Comparison of ENCODE assay signal across 22 cellular contexts in the genomic region with DNA sequence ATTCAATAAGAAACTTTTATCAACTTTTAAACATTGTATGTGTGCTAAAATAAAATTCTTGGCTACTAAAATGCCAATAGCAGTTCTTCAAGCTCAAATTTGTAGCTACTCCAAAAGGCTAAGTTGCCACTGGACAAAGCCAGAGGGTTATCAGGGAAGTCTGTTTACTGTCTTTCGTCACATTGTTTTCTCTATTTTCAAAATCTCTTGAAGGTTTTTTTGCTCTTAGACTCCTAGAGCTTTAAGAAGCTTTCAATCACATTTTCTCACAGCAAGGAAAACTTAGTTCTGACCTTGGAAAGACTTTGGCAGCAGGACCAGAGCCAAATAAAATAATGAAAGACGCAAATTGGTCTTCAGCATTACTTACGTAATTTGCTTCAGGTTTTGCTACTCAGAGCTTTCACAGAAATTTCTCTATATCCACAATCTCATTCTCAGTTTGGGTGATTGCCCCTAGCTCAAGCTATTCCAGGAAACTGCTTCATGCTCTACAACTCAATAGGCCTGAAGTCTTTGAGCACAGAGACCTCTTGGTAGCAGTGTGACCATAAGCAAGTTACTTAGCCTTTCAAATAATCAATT.
DNase-seq lines count a peak whose midpoint lies in the region; ATAC-seq, FAIRE-seq and TF ChIP-seq lines count a peak whose summit lies in the region.
"Had no signal": no experiment of that assay in that cellular context is flagged by ENCODE, and none has a peak within 500 bp of the region (broad histone marks: within the 10 kb centered on the region; RNA-seq: fewer than 3 reads in every experiment).

No MANE protein-coding gene starts in this region.

- DNase-seq in Right ventricle myocardium inferior (ENCODE audit: missing footprints): no peak
- no peak for DNase-seq in cardiac septum (ENCODE audit: low spot score)
- peak; percentile 1 for DNase-seq in brain microvascular endothelial cell
- DNase-seq in pancreas: no peak
- DNase-seq in aorta: no peak
- no peak for DNase-seq in effector CD4-positive, alpha-beta T cell
- no peak for DNase-seq in GF-D8 (lab: John Stamatoyannopoulos, UW)
- DNase-seq: 8988T, ACHN, Calu3, DND-41, NCI-H1092, NCI-H1436 treated with DMSO at 0.1 percent for 48 hours, NCI-H187 treated with DMSO at 0.1 percent for 48 hours, NCI-H2171 treated with DMSO at 0.1 percent for 48 hours, NCI-H345, NCI-H524, NCI-H748 treated with DMSO at 0.1 percent for 48 hours had no signal

- H3K36me3 ChIP-seq in brain microvascular endothelial cell (replicated peaks): no peaks in the 10 kb centered on the region
- no peaks in the 10 kb centered on the region for H3K36me3 ChIP-seq in pancreas
- no peaks in the 10 kb centered on the region for H3K36me3 ChIP-seq in aorta (ENCODE audit: control insufficient read depth in 1 of 2, insufficient read depth in 2 of 2, low read length in 1 of 2)
- H3K36me3 ChIP-seq: SJSA1 had no signal

- TF ChIP-seq CTCF in brain microvascular endothelial cell (IDR thresholded peaks at IDR 0.05; ENCODE audit: low read depth, low read length, missing control alignments): no peak
- no peak for TF ChIP-seq CTCF in pancreas (IDR thresholded peaks at IDR 0.05)

- H3K4me3 ChIP-seq in brain microvascular endothelial cell (ENCODE audit: low read depth, low read length): no peak overlapping the region
- H3K4me3 ChIP-seq in pancreas: no peak overlapping the region
- H3K4me3 ChIP-seq in aorta (ENCODE audit: low read length in 2 of 2): no peak overlapping the region
- H3K4me3 ChIP-seq: SJSA1 had no signal

- in situ Hi-C loops in brain microvascular endothelial cell (cut with HindIII; ENCODE audit: low pct_ligation_motif_present, low sequenced_read_pairs): no loop called here

- H3K4me1 ChIP-seq in pancreas (no peaks in the 10 kb centered on the region), aorta (ENCODE audit: control insufficient read depth in 1 of 2, insufficient read depth in 2 of 2, low read length in 2 of 2) (no peaks in the 10 kb centered on the region)
- H3K4me1 ChIP-seq: SJSA1 had no signal

- H3K27me3 ChIP-seq in brain microvascular endothelial cell (replicated peaks): no peaks in the 10 kb centered on the region
- H3K27me3 ChIP-seq in pancreas: no peaks in the 10 kb centered on the region
- no peaks in the 10 kb centered on the region for H3K27me3 ChIP-seq in aorta (ENCODE audit: control insufficient read depth in 1 of 2, insufficient read depth in 2 of 2, low read length in 1 of 2)
- H3K27me3 ChIP-seq: SJSA1 had no signal

- no peak for FAIRE-seq in pancreas (lab: Jason Lieb, UNC)
- FAIRE-seq: GM18507, H54, RCC 7860 had no signal

- H3K27ac ChIP-seq in brain microvascular endothelial cell (no peak overlapping the region), pancreas (no peak overlapping the region), aorta (ENCODE audit: low read depth in 1 of 2, low read length in 2 of 2) (no peak overlapping the region)
- H3K27ac ChIP-seq: SJSA1 had no signal

- WGBS in pancreas, 2 donors: 36 to 43% methylated on average over 3 of the region's 3 CpGs
- 5 to 8% methylated on average over 3 of the region's 3 CpGs for WGBS in aorta, 2 donors

- intact Hi-C loops in Right ventricle myocardium inferior (cut with DNase I): loop anchor here (10.0 kb wide), 1 partner anchor 340 kb away; no protein-coding TSS in a partner anchor
- intact Hi-C loops in cardiac septum (cut with DNase I): no loop called here
- intact Hi-C loops in pancreas (cut with DNase I): no loop called here
- intact Hi-C loops in aorta (cut with DNase I): no loop called here

- no peaks in the 10 kb centered on the region for H3K9me3 ChIP-seq in pancreas
- no peaks in the 10 kb centered on the region for H3K9me3 ChIP-seq in aorta (ENCODE audit: control insufficient read depth, low read length)

- ATAC-seq in Right ventricle myocardium inferior (peak; percentile 42), pancreas (peak in 3 of 4 donors; percentile 25 to 48 (median 30)), aorta (ENCODE audit: low FRiP score) (peak; percentile 33)
